13 cellular contexts compared by ENCODE assay signal in genomic region chr13:61415749-61416148, GRCh38. TPM values are rescaled to one million over a fixed set of nuclear protein-coding genes. Genes with fewer than 3 reads are reported as not detected.
A peak's percentile ranks its signal among the peaks of the same experiment; 100 is the strongest.
DNase-seq lines count a peak whose midpoint lies in the region; ATAC-seq and TF ChIP-seq lines count a peak whose summit lies in the region.
"Had no signal": no experiment of that assay in that cellular context is flagged by ENCODE, and none has a peak within 500 bp of the region (broad histone marks: within the 10 kb centered on the region; RNA-seq: fewer than 3 reads in every experiment).

Gene PCDH20, minus strand, starts transcription at chr13:61415849. Its CDS starts 691 bp downstream, at chr13:61415158.

- in situ Hi-C loops in GM13976 (cut with MboI; ENCODE audit: low sequenced_read_pairs, unreplicated experiment) = loop anchor here (25.0 kb wide), 1 partner anchor 953 kb away; no protein-coding TSS in a partner anchor

- DNase-seq in DMS79 treated with DMSO at 0.1 percent for 48 hours (lab: John Stamatoyannopoulos, UW) (peak; percentile 52), DMS79 (lab: John Stamatoyannopoulos, UW) (no peak), nephron progenitor cell (no peak), upper lobe of left lung (no peak), GM13976 (ENCODE audit: low spot score) (no peak), UCSD-AML1 (lab: John Stamatoyannopoulos, UW; ENCODE audit: unreplicated experiment) (no peak), NCI-H345 (lab: John Stamatoyannopoulos, UW) (no peak)

- no peaks in the 10 kb centered on the region for H3K36me3 Mint-ChIP-seq in nephron progenitor cell (ENCODE audit: low read depth)
- H3K36me3 Mint-ChIP-seq: activated naive CD8-positive, alpha-beta T cell had no signal

- no peaks in the 10 kb centered on the region for H3K9me3 Mint-ChIP-seq in nephron progenitor cell

- no peak for TF ChIP-seq POLR2A in upper lobe of left lung (IDR thresholded peaks at IDR 0.05)

- H3K27me3 ChIP-seq in esophagus (ENCODE audit: control insufficient read depth in 1 of 2, insufficient read depth in 2 of 2, low read length in 2 of 2) (peaks cover 0 to 2% of the 10 kb centered on the region in 2 donors), upper lobe of left lung (no peaks in the 10 kb centered on the region)

- H3K4me3 ChIP-seq in esophagus (ENCODE audit: low read depth in 1 of 2, low read length in 2 of 2) (peak within 1 kb of the TSS; percentile 34 to 39), upper lobe of left lung (peak within 1 kb of the TSS in 3 of 4 donors; percentile 31 to 50 (median 48))

- TF ChIP-seq CTCF in nephron progenitor cell (IDR thresholded peaks at IDR 0.05) (no peak), upper lobe of left lung (IDR thresholded peaks at IDR 0.05) (no peak), GM13976 (IDR thresholded peaks at IDR 0.05; ENCODE audit: borderline replicate concordance, control extremely low read depth, extremely low read depth, insufficient read depth, missing control alignments) (no peak)

- ATAC-seq in upper lobe of left lung (ENCODE audit: low FRiP score in 2 of 2) = no peak

- peaks cover 0 to 4% of the 10 kb centered on the region in 2 donors for H3K4me1 ChIP-seq in esophagus (ENCODE audit: control insufficient read depth in 2 of 2, insufficient read depth in 2 of 2, low read length in 1 of 2)
- peaks cover 0 to 13% (median 1%) of the 10 kb centered on the region in 4 donors for H3K4me1 ChIP-seq in upper lobe of left lung

- H3K9me3 ChIP-seq in esophagus (ENCODE audit: control insufficient read depth in 2 of 2, insufficient read depth in 1 of 2, low read depth in 1 of 2, low read length in 1 of 2) = peaks cover 0 to 6% of the 10 kb centered on the region in 2 donors
- H3K9me3 ChIP-seq in upper lobe of left lung = no peaks in the 10 kb centered on the region

- peaks cover 45% of the 10 kb centered on the region for H3K4me1 Mint-ChIP-seq in nephron progenitor cell

- H3K27ac Mint-ChIP-seq in nephron progenitor cell = peak within 1 kb of the TSS; percentile 41
- H3K27ac Mint-ChIP-seq: activated naive CD8-positive, alpha-beta T cell had no signal

- H3K27ac ChIP-seq in esophagus (ENCODE audit: low read depth in 2 of 2, low read length in 1 of 2) = no peak within 1 kb of the TSS
- H3K27ac ChIP-seq in upper lobe of left lung = peak within 1 kb of the TSS; percentile 39 to 66 (median 56)
- H3K27ac ChIP-seq: HL-60 had no signal

- H3K36me3 ChIP-seq in esophagus (ENCODE audit: control insufficient read depth in 2 of 2, insufficient read depth in 2 of 2, low read length in 1 of 2) = no peaks in the 10 kb centered on the region
- no peaks in the 10 kb centered on the region for H3K36me3 ChIP-seq in upper lobe of left lung

- no peak for TF ChIP-seq EP300 in upper lobe of left lung (IDR thresholded peaks at IDR 0.05)

- 24 to 36% methylated on average over 3 of the region's 3 CpGs for WGBS in esophagus, 2 donors
- 36 to 39% methylated on average over 3 of the region's 3 CpGs for WGBS in upper lobe of left lung, 2 donors

- peak within 1 kb of the TSS; percentile 95 for H3K4me3 Mint-ChIP-seq in nephron progenitor cell
- H3K4me3 Mint-ChIP-seq: activated naive CD8-positive, alpha-beta T cell had no signal

- peaks cover 59% of the 10 kb centered on the region for H3K27me3 Mint-ChIP-seq in nephron progenitor cell (ENCODE audit: low read depth, poor library complexity)

RNA-seq across cellular contexts. Expression of gene PCDH20, which starts in this region (rescaled TPM):
- under 1 TPM; 0.16 to 0.19 TPM for polyA plus RNA-seq in esophagus
- 10 to 100 TPM in 1 of 6 donors, 1 to 10 TPM in 4, under 1 TPM in 1; 0.33 to 17.6 (median 6.3) TPM for total RNA-seq in upper lobe of left lung
- total RNA-seq: G401, myocyte, RPMI7951 had no signal

Comparison
In these comparisons a context has a peak if more than half of its experiments do, and no peak if none do; other contexts are left out.
1. H3K27ac ChIP-seq: peak in upper lobe of left lung (4 of 4); none in esophagus (0 of 2).